ENCODE assay signal across 17 cellular contexts in the genomic region with DNA sequence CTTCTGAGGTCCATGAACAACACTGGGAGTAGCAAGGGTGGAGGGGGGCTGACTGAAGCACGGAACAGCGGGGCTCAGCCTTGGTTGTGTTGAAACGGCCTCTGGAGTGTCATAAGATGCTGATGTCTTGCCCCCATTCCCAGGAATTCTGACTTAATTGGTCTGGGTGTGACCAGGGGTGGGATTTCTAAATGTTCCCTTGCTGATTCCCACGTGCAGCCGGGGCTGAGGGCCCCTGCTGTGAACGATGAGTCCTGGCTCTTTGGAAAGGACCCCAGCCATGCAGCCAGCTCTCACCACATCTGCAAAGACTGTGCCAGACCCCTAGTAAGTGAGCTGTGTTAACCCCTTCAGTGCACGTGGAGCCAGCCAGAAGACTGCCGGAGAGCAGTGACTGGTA. TPM values are rescaled to one million over a fixed set of nuclear protein-coding genes. Genes with fewer than 3 reads are reported as not detected.
A peak's percentile ranks its signal among the peaks of the same experiment; 100 is the strongest.
DNase-seq lines count a peak whose midpoint lies in the region; ATAC-seq and TF ChIP-seq lines count a peak whose summit lies in the region.
"Had no signal": no experiment of that assay in that cellular context is flagged by ENCODE, and none has a peak within 500 bp of the region (broad histone marks: within the 10 kb centered on the region; RNA-seq: fewer than 3 reads in every experiment).

No MANE protein-coding gene starts in this region.

- H3K4me1 Mint-ChIP-seq in osteocyte (ENCODE audit: unreplicated experiment): peaks cover 66% of the 10 kb centered on the region
- H3K4me1 Mint-ChIP-seq: CD8-positive, alpha-beta memory T cell had no signal

- no peaks in the 10 kb centered on the region for H3K9me3 ChIP-seq in adipocyte (ENCODE audit: control insufficient read depth, low read length)
- no peaks in the 10 kb centered on the region for H3K9me3 ChIP-seq in vagina
- H3K9me3 ChIP-seq: MG63 had no signal

- H3K27me3 Mint-ChIP-seq in osteocyte (ENCODE audit: unreplicated experiment): no peaks in the 10 kb centered on the region

- H3K27ac Mint-ChIP-seq in osteocyte (ENCODE audit: unreplicated experiment): peak overlapping the region; percentile 35

- no peaks in the 10 kb centered on the region for H3K9me3 Mint-ChIP-seq in osteocyte (ENCODE audit: unreplicated experiment)
- H3K9me3 Mint-ChIP-seq: CD8-positive, alpha-beta memory T cell had no signal

- H3K4me3 Mint-ChIP-seq in osteocyte (ENCODE audit: unreplicated experiment): no peak overlapping the region
- H3K4me3 Mint-ChIP-seq: CD8-positive, alpha-beta memory T cell had no signal

- DNase-seq in adipocyte (ENCODE audit: low read depth) (no peak), islet precursor cell (peak; percentile 47), osteocyte (ENCODE audit: extremely low spot score, unreplicated experiment) (no peak), vagina (ENCODE audit: extremely low spot score in 2 of 2) (no peak), hippocampal formation (lab: John Stamatoyannopoulos, UW) (no peak)
- DNase-seq: CD8-positive, alpha-beta memory T cell; DND-41; GF-D8; MG63; NCI-H1105 treated with DMSO at 0.1 percent for 48 hours; NCI-H187 treated with DMSO at 0.1 percent for 48 hours; NCI-H446 treated with DMSO at 0.1 percent for 48 hours; NCI-H774 had no signal

- H3K27me3 ChIP-seq in adipocyte (replicated peaks; ENCODE audit: control insufficient read depth, insufficient read depth, low read length) (no peaks in the 10 kb centered on the region), vagina (no peaks in the 10 kb centered on the region)
- H3K27me3 ChIP-seq: MG63 had no signal

- ATAC-seq in HG02852 (IDR thresholded peaks at IDR 0.05; ENCODE audit: unreplicated experiment): no peak
- no peak for ATAC-seq in GM21619 (IDR thresholded peaks at IDR 0.05; ENCODE audit: unreplicated experiment)
- ATAC-seq: Right ventricle myocardium inferior had no signal

- no peak for TF ChIP-seq CTCF in osteocyte (IDR thresholded peaks at IDR 0.05)
- no peak for TF ChIP-seq CTCF in vagina (IDR thresholded peaks at IDR 0.05)

- no peak for TF ChIP-seq POLR2A in vagina (IDR thresholded peaks at IDR 0.05)

- H3K36me3 ChIP-seq in adipocyte (ENCODE audit: control insufficient read depth, insufficient read depth, low read length, severe bottlenecking): no peaks in the 10 kb centered on the region
- H3K36me3 ChIP-seq in vagina: no peaks in the 10 kb centered on the region
- H3K36me3 ChIP-seq: MG63 had no signal

- H3K4me3 ChIP-seq in adipocyte (ENCODE audit: low read length) (peak overlapping the region; percentile 54), vagina (no peak overlapping the region)
- H3K4me3 ChIP-seq: MG63, SK-N-MC had no signal

- intact Hi-C loops in vagina (cut with DNase I): no loop called here

- H3K4me1 ChIP-seq in adipocyte (ENCODE audit: control insufficient read depth, insufficient read depth, low read length) (peaks cover 63% of the 10 kb centered on the region), vagina (peaks cover 47% of the 10 kb centered on the region)

- H3K9ac ChIP-seq in adipocyte (ENCODE audit: low read length): peak overlapping the region; percentile 69

- no peaks in the 10 kb centered on the region for H3K36me3 Mint-ChIP-seq in osteocyte (ENCODE audit: unreplicated experiment)
- H3K36me3 Mint-ChIP-seq: CD8-positive, alpha-beta memory T cell had no signal

- peak overlapping the region; percentile 57 for H3K27ac ChIP-seq in vagina
- H3K27ac ChIP-seq: SK-N-MC had no signal

RNA-seq across cellular contexts. Expression of gene FAM50B, which starts 28.6 kb away (rescaled TPM):
- total RNA-seq in osteocyte: 0.37 and 0.70 TPM in 2 replicates
- 4.9 TPM for total RNA-seq in vagina
